Comparison of ENCODE assay signal across 28 cellular contexts in the genomic region with DNA sequence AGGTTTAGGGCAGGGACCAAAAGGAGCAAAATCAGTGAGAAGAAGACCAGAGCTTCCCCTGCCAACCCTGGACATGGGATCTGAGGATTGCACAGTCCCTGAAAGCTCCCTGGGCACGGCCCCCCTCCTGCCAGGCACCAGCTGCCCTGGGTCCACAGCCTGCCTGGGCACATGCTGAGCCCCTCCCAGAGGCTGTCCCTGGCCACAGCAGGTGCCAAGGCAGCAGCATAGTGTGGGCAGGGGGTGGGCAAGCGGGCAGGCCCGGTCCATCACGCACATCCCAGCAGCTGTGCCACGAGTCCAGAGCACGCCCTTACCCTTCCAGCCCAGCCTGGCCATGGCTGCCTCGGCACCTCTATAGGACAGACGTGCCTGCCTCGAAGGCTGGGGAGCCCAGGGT. TPM values are rescaled to one million over a fixed set of nuclear protein-coding genes. Genes with fewer than 3 reads are reported as not detected.
DNase-seq lines count a peak whose midpoint lies in the region; ATAC-seq and TF ChIP-seq lines count a peak whose summit lies in the region.
"Had no signal": no experiment of that assay in that cellular context is flagged by ENCODE, and none has a peak within 500 bp of the region (broad histone marks: within the 10 kb centered on the region; RNA-seq: fewer than 3 reads in every experiment).

No MANE protein-coding gene starts in this region.

- H3K9ac ChIP-seq in BLaER1: no peak overlapping the region
- H3K9ac ChIP-seq in OCI-LY1 (ENCODE audit: low read length): no peak overlapping the region
- peak overlapping the region; percentile 80; the same call in 1 of the 2 replicates for H3K9ac ChIP-seq in iPS-20b (ENCODE audit: low read depth, low read length)
- H3K9ac ChIP-seq: SK-N-SH had no signal

- H3K4me1 ChIP-seq in BLaER1: peaks cover 47% of the 10 kb centered on the region
- H3K4me1 ChIP-seq in GM23338 (ENCODE audit: insufficient read depth): peaks cover 14% of the 10 kb centered on the region; the same call in 1 of the 2 replicates
- peaks cover 21% of the 10 kb centered on the region for H3K4me1 ChIP-seq in OCI-LY1 (ENCODE audit: insufficient read depth, low read length, severe bottlenecking)
- H3K4me1 ChIP-seq in iPS-20b (ENCODE audit: insufficient read depth, low read length): peaks cover 13% of the 10 kb centered on the region
- H3K4me1 ChIP-seq: colonic mucosa had no signal

- H3K79me2 ChIP-seq in GM23338 (replicated peaks; ENCODE audit: insufficient read depth) (no peaks in the 10 kb centered on the region), OCI-LY1 (ENCODE audit: insufficient read depth, low read length) (no peaks in the 10 kb centered on the region)

- H3K4me2 ChIP-seq in BLaER1 (peak overlapping the region; percentile 72), GM23338 (peak overlapping the region; percentile 89), OCI-LY1 (ENCODE audit: low read length) (peak overlapping the region; percentile 92; the same call in 1 of the 2 replicates)
- H3K4me2 ChIP-seq: SK-N-SH had no signal

- H3K36me3 ChIP-seq in BLaER1: no peaks in the 10 kb centered on the region
- H3K36me3 ChIP-seq in GM23338 (ENCODE audit: insufficient read depth): no peaks in the 10 kb centered on the region
- no peaks in the 10 kb centered on the region for H3K36me3 ChIP-seq in OCI-LY1 (ENCODE audit: insufficient read depth, low read length)
- H3K36me3 ChIP-seq in iPS-20b (ENCODE audit: insufficient read depth, low read depth, low read length): no peaks in the 10 kb centered on the region
- H3K36me3 ChIP-seq: brain microvascular endothelial cell, colonic mucosa, left lung, thyroid gland had no signal

- no peak for TF ChIP-seq CTCF in GM23338 (conservative IDR thresholded peaks at IDR 0.05; ENCODE audit: low read depth in 2 of 2)
- TF ChIP-seq CTCF in OCI-LY1 (IDR thresholded peaks at IDR 0.05; ENCODE audit: low read length): no peak

- peaks cover 5% of the 10 kb centered on the region for H3K27me3 Mint-ChIP-seq in GM23338 (ENCODE audit: insufficient read depth, low read depth, poor library complexity)
- no peaks in the 10 kb centered on the region for H3K27me3 Mint-ChIP-seq in stimulated activated naive CD8-positive, alpha-beta T cell treated with anti-CD3 and anti-CD28 coated beads, Interleukin-15, amount 100 ng/mL, for 72 hours
- H3K27me3 Mint-ChIP-seq: CD4-positive, alpha-beta memory T cell; stimulated activated memory B cell treated with anti-CD40 and anti-IgM and Interleukin-4, amounts not matched to agents 10 μg/mL and 1 μg/mL and 100 μg/mL, for 72 hours had no signal

- H3K4me3 Mint-ChIP-seq in GM23338: peak overlapping the region; percentile 80
- no peak overlapping the region for H3K4me3 Mint-ChIP-seq in stimulated activated naive CD8-positive, alpha-beta T cell treated with anti-CD3 and anti-CD28 coated beads, Interleukin-15, amount 100 ng/mL, for 72 hours
- H3K4me3 Mint-ChIP-seq: activated CD4-positive, alpha-beta T cell treated with anti-CD3 and anti-CD28 coated beads, Interleukin-2, amount 10 ng/mL, durations not matched to agents 24 days and 14 days; nephron; stimulated activated memory B cell treated with anti-CD40 and anti-IgM and Interleukin-4, amounts not matched to agents 10 μg/mL and 1 μg/mL and 100 μg/mL, for 72 hours had no signal

- H2AFZ ChIP-seq in GM23338: no peak overlapping the region
- H2AFZ ChIP-seq in OCI-LY1 (ENCODE audit: low read length): no peak overlapping the region

- H3K4me3 ChIP-seq in BLaER1 (no peak overlapping the region), GM23338 (peak overlapping the region; percentile 75), OCI-LY1 (ENCODE audit: low read depth, low read length, poor library complexity, severe bottlenecking) (peak overlapping the region; percentile 66), iPS-20b (ENCODE audit: low read length) (peak overlapping the region; percentile 79; the same call in 1 of the 2 replicates)
- H3K4me3 ChIP-seq: colonic mucosa, left lung, skin epidermis, thyroid gland had no signal

- peaks cover 13% of the 10 kb centered on the region; the same call in 2 of the 3 replicates for H3K36me3 Mint-ChIP-seq in GM23338 (ENCODE audit: low read depth)
- H3K36me3 Mint-ChIP-seq: CD4-positive, alpha-beta memory T cell; stimulated activated memory B cell treated with anti-CD40 and anti-IgM and Interleukin-4, amounts not matched to agents 10 μg/mL and 1 μg/mL and 100 μg/mL, for 72 hours had no signal

- no peaks in the 10 kb centered on the region; the same call in 2 of the 3 replicates for H3K9me3 Mint-ChIP-seq in GM23338
- H3K9me3 Mint-ChIP-seq in stimulated activated naive CD8-positive, alpha-beta T cell treated with anti-CD3 and anti-CD28 coated beads, Interleukin-15, amount 100 ng/mL, for 72 hours: no peaks in the 10 kb centered on the region
- H3K9me3 Mint-ChIP-seq: activated CD4-positive, alpha-beta T cell treated with anti-CD3 and anti-CD28 coated beads, Interleukin-2, amount 10 ng/mL, durations not matched to agents 24 days and 14 days; CD4-positive, alpha-beta memory T cell; nephron; stimulated activated memory B cell treated with anti-CD40 and anti-IgM and Interleukin-4, amounts not matched to agents 10 μg/mL and 1 μg/mL and 100 μg/mL, for 72 hours had no signal

- H3F3A ChIP-seq in GM23338 (replicated peaks; ENCODE audit: low read depth) (0 out of 2 replicates have a peak, but pooled peaks cover 2% of the 10 kb centered on the region), OCI-LY1 (ENCODE audit: insufficient read depth, low read length) (no peaks in the 10 kb centered on the region)

- H3K27me3 ChIP-seq in BLaER1 (no peaks in the 10 kb centered on the region), GM23338 (ENCODE audit: insufficient read depth) (no peaks in the 10 kb centered on the region), OCI-LY1 (ENCODE audit: insufficient read depth, low read length) (no peaks in the 10 kb centered on the region), iPS-20b (ENCODE audit: insufficient read depth, low read length) (no peaks in the 10 kb centered on the region)
- H3K27me3 ChIP-seq: brain microvascular endothelial cell, colonic mucosa, left lung, thyroid gland had no signal

- peaks cover 20% of the 10 kb centered on the region for H3K4me1 Mint-ChIP-seq in GM23338
- H3K4me1 Mint-ChIP-seq in stimulated activated naive CD8-positive, alpha-beta T cell treated with anti-CD3 and anti-CD28 coated beads, Interleukin-15, amount 100 ng/mL, for 72 hours: peaks cover 26% of the 10 kb centered on the region
- H3K4me1 Mint-ChIP-seq: nephron had no signal

- H3K9me2 ChIP-seq in GM23338 (ENCODE audit: insufficient read depth) (no peaks in the 10 kb centered on the region), OCI-LY1 (ENCODE audit: low read depth, low read length) (no peaks in the 10 kb centered on the region)
- H3K9me2 ChIP-seq: SK-N-SH had no signal

- no peak for DNase-seq in GM23338 (ENCODE audit: low spot score)
- DNase-seq in activated CD4-positive, alpha-beta T cell treated with anti-CD3 and anti-CD28 coated beads for 4 hours: no peak
- no peak for DNase-seq in HT-29 (ENCODE audit: low spot score)
- DNase-seq in stimulated activated naive CD8-positive, alpha-beta T cell treated with anti-CD3 and anti-CD28 coated beads, Interleukin-15, amount 100 ng/mL, for 72 hours: no peak
- DNase-seq: activated CD4-positive, alpha-beta T cell treated with anti-CD3 and anti-CD28 coated beads, Interleukin-2, amount 10 ng/mL, durations not matched to agents 24 days and 14 days; brain microvascular endothelial cell; CD4-positive, alpha-beta memory T cell; colonic mucosa; HCEC 1CT; left lung; midbrain; NCI-H1092 treated with DMSO at 0.1 percent for 48 hours; NCI-H510A; SK-N-SH; stimulated activated CD4-positive, alpha-beta T cell treated with anti-CD3 and anti-CD28 coated beads, Interleukin-1b, Interleukin-23, amount 100 ng/mL, for 48 hours; T-helper 2 cell; thyroid gland had no signal

- H4K20me1 ChIP-seq in BLaER1 (no peaks in the 10 kb centered on the region), GM23338 (replicated peaks; ENCODE audit: insufficient read depth) (no peaks in the 10 kb centered on the region), OCI-LY1 (ENCODE audit: insufficient read depth, low read length) (no peaks in the 10 kb centered on the region)

- H3K27ac ChIP-seq in BLaER1 (peak overlapping the region; percentile 38), GM23338 (ENCODE audit: low read depth) (no peak overlapping the region), OCI-LY1 (ENCODE audit: low read depth, low read length, poor library complexity, severe bottlenecking) (no peak overlapping the region), iPS-20b (ENCODE audit: low read length) (no peak overlapping the region)
- H3K27ac ChIP-seq: brain microvascular endothelial cell, colonic mucosa, left lung, RWPE1, skin epidermis had no signal

- no peaks in the 10 kb centered on the region for H3K9me3 ChIP-seq in BLaER1
- no peaks in the 10 kb centered on the region for H3K9me3 ChIP-seq in OCI-LY1 (ENCODE audit: low read length)
- no peaks in the 10 kb centered on the region for H3K9me3 ChIP-seq in iPS-20b (ENCODE audit: insufficient read depth, low read depth, low read length)
- H3K9me3 ChIP-seq: colonic mucosa, left lung, SK-N-SH, thyroid gland had no signal

- no peak overlapping the region for H3K27ac Mint-ChIP-seq in GM23338
- no peak overlapping the region for H3K27ac Mint-ChIP-seq in stimulated activated naive CD8-positive, alpha-beta T cell treated with anti-CD3 and anti-CD28 coated beads, Interleukin-15, amount 100 ng/mL, for 72 hours
- H3K27ac Mint-ChIP-seq: nephron; stimulated activated memory B cell treated with anti-CD40 and anti-IgM and Interleukin-4, amounts not matched to agents 10 μg/mL and 1 μg/mL and 100 μg/mL, for 72 hours had no signal

- ATAC-seq in GM23338 (no peak), GM19467 (IDR thresholded peaks at IDR 0.05; ENCODE audit: unreplicated experiment) (no peak)
- no peak for ATAC-seq in stimulated activated naive CD8-positive, alpha-beta T cell treated with anti-CD3 and anti-CD28 coated beads, Interleukin-15, amount 100 ng/mL, for 72 hours
- ATAC-seq: left lung; stimulated activated memory B cell treated with anti-CD40 and anti-IgM and Interleukin-4, amounts not matched to agents 10 μg/mL and 1 μg/mL and 100 μg/mL, for 72 hours had no signal

RNA-seq across cellular contexts. Expression of gene SCN4A, which starts 12.7 kb away (rescaled TPM):
- total RNA-seq in GM23338 (2014; rRNA removed; shearing (Covaris generic)): 7.9 and 8.5 TPM in 2 replicates
- 2.3 and 2.5 TPM in 2 replicates for polyA plus RNA-seq in GM23338 (2016; fragmentation: Nextera tagmentation; extraction: Ambion mirVana)
- total RNA-seq in HT-29 (2014; rRNA removed; shearing (Covaris generic)): not detected in 2 replicates
- total RNA-seq: glomerular endothelial cell, HT1080 had no signal
- polyA plus RNA-seq: CD4-positive, alpha-beta memory T cell; fibroblast of lung; SK-N-SH had no signal

RNA-seq across cellular contexts. Expression of gene CD79B, which starts 27.9 kb away (rescaled TPM):
- 1.3 and 3.0 TPM in 2 replicates for total RNA-seq in GM23338 (2014; rRNA removed; shearing (Covaris generic))
- 1.5 and 2.5 TPM in 2 replicates for polyA plus RNA-seq in GM23338 (2016; fragmentation: Nextera tagmentation; extraction: Ambion mirVana)
- total RNA-seq in HT-29 (2014; rRNA removed; shearing (Covaris generic)): not detected in 2 replicates

RNA-seq across cellular contexts. Expression of gene PRR29, which starts 38.1 kb away (rescaled TPM):
- total RNA-seq in GM23338 (2014; rRNA removed; shearing (Covaris generic)): 0.74 and 1.3 TPM in 2 replicates
- polyA plus RNA-seq in GM23338 (2016; fragmentation: Nextera tagmentation; extraction: Ambion mirVana): 0.24 and 0.66 TPM in 2 replicates
- 0.10 TPM in 1 of 2 replicates, not detected in the other for total RNA-seq in HT-29 (2014; rRNA removed; shearing (Covaris generic))

RNA-seq across cellular contexts. Expression of gene GH1, which starts 41.4 kb away (rescaled TPM):
- total RNA-seq in GM23338 (2014; rRNA removed; shearing (Covaris generic)): not detected in 2 replicates
- polyA plus RNA-seq in GM23338 (2016; fragmentation: Nextera tagmentation; extraction: Ambion mirVana): 0.57 TPM in 1 of 2 replicates, not detected in the other
- not detected in 2 replicates for total RNA-seq in HT-29 (2014; rRNA removed; shearing (Covaris generic))
- total RNA-seq: activated CD4-positive, alpha-beta T cell treated with anti-CD3 and anti-CD28 coated beads, Interleukin-2, amount 10 ng/mL, durations not matched to agents 24 days and 14 days; CD4-positive, alpha-beta memory T cell; colonic mucosa; fibroblast of lung; glomerular endothelial cell; HT1080; left lung; thyroid gland had no signal
- polyA plus RNA-seq: CD4-positive, alpha-beta memory T cell; fibroblast of lung; SK-N-SH had no signal

RNA-seq across cellular contexts. Expression of gene CSHL1, which starts 48.9 kb away (rescaled TPM):
- total RNA-seq in GM23338 (2014; rRNA removed; shearing (Covaris generic)): not detected in 2 replicates
- 0.44 TPM in 1 of 2 replicates, not detected in the other for polyA plus RNA-seq in GM23338 (2016; fragmentation: Nextera tagmentation; extraction: Ambion mirVana)
- not detected in 2 replicates for total RNA-seq in HT-29 (2014; rRNA removed; shearing (Covaris generic))
- total RNA-seq: activated CD4-positive, alpha-beta T cell treated with anti-CD3 and anti-CD28 coated beads, Interleukin-2, amount 10 ng/mL, durations not matched to agents 24 days and 14 days; CD4-positive, alpha-beta memory T cell; colonic mucosa; fibroblast of lung; glomerular endothelial cell; HT1080; left lung; thyroid gland had no signal
- polyA plus RNA-seq: CD4-positive, alpha-beta memory T cell; fibroblast of lung; SK-N-SH had no signal
